31 cellular contexts compared by ENCODE assay signal in the genomic region with DNA sequence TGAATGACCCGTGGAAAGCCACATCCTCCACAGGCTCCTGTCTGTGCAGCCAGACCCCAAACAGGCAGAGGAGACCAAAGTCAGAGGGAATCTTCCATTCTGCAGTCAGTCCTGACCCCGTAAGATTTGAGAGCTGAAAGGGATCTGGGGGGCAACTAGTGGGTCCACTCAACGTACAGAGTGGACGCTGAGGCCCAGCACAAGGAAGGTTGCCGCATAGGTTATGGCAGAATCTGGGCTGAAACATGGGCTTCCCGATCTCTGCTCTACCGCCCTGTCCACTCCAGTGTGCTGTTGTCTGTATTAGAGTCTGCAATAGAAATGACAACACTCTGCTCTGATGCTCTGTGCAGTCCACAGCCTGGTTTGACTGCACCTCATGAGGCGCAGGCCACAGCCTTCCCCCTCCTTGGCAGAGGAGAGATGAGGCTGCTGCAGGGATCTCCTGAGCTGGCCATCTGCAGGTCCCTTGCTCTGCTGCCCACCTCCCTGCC. TPM values are rescaled to one million over a fixed set of nuclear protein-coding genes. Genes with fewer than 3 reads are reported as not detected.
DNase-seq lines count a peak whose midpoint lies in the region; ATAC-seq and TF ChIP-seq lines count a peak whose summit lies in the region.
"Had no signal": no experiment of that assay in that cellular context is flagged by ENCODE, and none has a peak within 500 bp of the region (broad histone marks: within the 10 kb centered on the region; RNA-seq: fewer than 3 reads in every experiment).

No MANE protein-coding gene starts in this region.

- H3K4me1 ChIP-seq in heart right ventricle (peaks cover 45 to 90% (median 81%) of the 10 kb centered on the region in 9 donors), upper lobe of left lung (peaks cover 64 to 80% (median 67%) of the 10 kb centered on the region in 4 donors)

- WGBS in heart right ventricle, 2 donors, result 94 to 95% methylated on average over 8 of the region's 8 CpGs
- 89 to 98% methylated on average over 7 to 8 of the region's 8 CpGs for WGBS in upper lobe of left lung, 2 donors

- ATAC-seq in heart right ventricle (no peak), left cardiac atrium (no peak), upper lobe of left lung (ENCODE audit: low FRiP score in 2 of 2) (no peak), HG03378 (IDR thresholded peaks at IDR 0.05; ENCODE audit: unreplicated experiment) (no peak)
- ATAC-seq in natural killer cell treated with Interleukin-12 subunit alpha and Interleukin-12 subunit beta and Interleukin-15 and Interleukin-18, amount 100 ng/mL, for 72 hours, result no peak
- ATAC-seq: activated naive CD4-positive, alpha-beta T cell treated with anti-CD3 and anti-CD28 coated beads, Interleukin-2, amount 50 U/mL, for 72 hours; K562 had no signal

- intact Hi-C loops in heart right ventricle (cut with DNase I) (loop anchor here in 4 of 10 donors (5.0 to 10.0 kb wide), 4 partner anchors 58 to 432 kb away; no protein-coding TSS in a partner anchor), left cardiac atrium (cut with DNase I) (no loop called here)

- peaks cover 0 to 67% (median 30%) of the 10 kb centered on the region in 9 donors for H3K36me3 ChIP-seq in heart right ventricle
- H3K36me3 ChIP-seq in upper lobe of left lung, result peaks cover 0 to 32% (median 13%) of the 10 kb centered on the region in 4 donors
- H3K36me3 ChIP-seq: prostate gland had no signal

- no peak for TF ChIP-seq POLR2A in upper lobe of left lung (IDR thresholded peaks at IDR 0.05)

- H3K9me3 ChIP-seq in heart right ventricle (no peaks in the 10 kb centered on the region), upper lobe of left lung (no peaks in the 10 kb centered on the region)
- H3K9me3 ChIP-seq: Peyer's patch, prostate gland, thyroid gland had no signal

- H3K27ac ChIP-seq in heart right ventricle (peak overlapping the region in 6 of 10 donors; percentile 57 to 99 (median 72)), caudate nucleus (ENCODE audit: low read depth, low read length) (peak overlapping the region; percentile 21), upper lobe of left lung (peak overlapping the region in 3 of 4 donors; percentile 52 to 92 (median 87))
- H3K27ac ChIP-seq: VCaP had no signal

- H3K27me3 Mint-ChIP-seq in natural killer cell treated with Interleukin-12 subunit alpha and Interleukin-12 subunit beta and Interleukin-15 and Interleukin-18, amount 100 ng/mL, for 72 hours, result no peaks in the 10 kb centered on the region

- H3K4me1 Mint-ChIP-seq in natural killer cell treated with Interleukin-12 subunit alpha and Interleukin-12 subunit beta and Interleukin-15 and Interleukin-18, amount 100 ng/mL, for 72 hours (ENCODE audit: low read depth in 2 of 2), result peaks cover 13 to 18% of the 10 kb centered on the region in 2 donors

- no peak for TF ChIP-seq EP300 in upper lobe of left lung (IDR thresholded peaks at IDR 0.05)

- no peaks in the 10 kb centered on the region for H3K36me3 Mint-ChIP-seq in natural killer cell treated with Interleukin-12 subunit alpha and Interleukin-12 subunit beta and Interleukin-15 and Interleukin-18, amount 100 ng/mL, for 72 hours
- H3K36me3 Mint-ChIP-seq: activated naive CD4-positive, alpha-beta T cell treated with anti-CD3 and anti-CD28 coated beads, Interleukin-2, amount 50 U/mL, for 72 hours had no signal

- H3K4me3 Mint-ChIP-seq in natural killer cell treated with Interleukin-12 subunit alpha and Interleukin-12 subunit beta and Interleukin-15 and Interleukin-18, amount 100 ng/mL, for 72 hours, result no peak overlapping the region

- no peaks in the 10 kb centered on the region for H3K9me3 Mint-ChIP-seq in natural killer cell treated with Interleukin-12 subunit alpha and Interleukin-12 subunit beta and Interleukin-15 and Interleukin-18, amount 100 ng/mL, for 72 hours
- H3K9me3 Mint-ChIP-seq: activated naive CD4-positive, alpha-beta T cell treated with anti-CD3 and anti-CD28 coated beads, Interleukin-2, amount 50 U/mL, for 72 hours; activated T-helper 2 cell treated with anti-CD3 and anti-CD28 coated beads, Interferon-gamma antibody, Interleukin-2, Interleukin-4, amounts not matched to agents 10 μg/mL and 5 μg/mL and 100 μg/mL, durations not matched to agents 14 hours and 24 hours and 36 hours had no signal

- TF ChIP-seq CTCF in heart right ventricle (IDR thresholded peaks at IDR 0.05) (no peak), upper lobe of left lung (IDR thresholded peaks at IDR 0.05) (no peak)

- H3K4me3 ChIP-seq in heart right ventricle (no peak overlapping the region), upper lobe of left lung (no peak overlapping the region)
- H3K4me3 ChIP-seq: K562, Peyer's patch, prostate gland, thyroid gland had no signal

- no peak overlapping the region for H3K27ac Mint-ChIP-seq in natural killer cell treated with Interleukin-12 subunit alpha and Interleukin-12 subunit beta and Interleukin-15 and Interleukin-18, amount 100 ng/mL, for 72 hours
- H3K27ac Mint-ChIP-seq: activated naive CD4-positive, alpha-beta T cell treated with anti-CD3 and anti-CD28 coated beads, Interleukin-2, amount 50 U/mL, for 72 hours; activated T-helper 2 cell treated with anti-CD3 and anti-CD28 coated beads, Interferon-gamma antibody, Interleukin-2, Interleukin-4, amounts not matched to agents 10 μg/mL and 5 μg/mL and 100 μg/mL, durations not matched to agents 14 hours and 24 hours and 36 hours had no signal

- DNase-seq in heart right ventricle (no peak), left cardiac atrium (no peak), caudate nucleus (lab: John Stamatoyannopoulos, UW) (no peak), mesenteric fat pad (ENCODE audit: low spot score) (peak; percentile 80), upper lobe of left lung (no peak), 8988T (no peak)
- no peak for DNase-seq in natural killer cell treated with Interleukin-12 subunit alpha and Interleukin-12 subunit beta and Interleukin-15 and Interleukin-18, amount 100 ng/mL, for 72 hours (ENCODE audit: low spot score)
- DNase-seq: ACHN; activated CD4-positive, alpha-beta T cell treated with anti-CD3 and anti-CD28 coated beads, Interleukin-2, amount 50 U/mL, for 4 hours; anterior cingulate cortex; C1 segment of cervical spinal cord; cerebellar nuclear complex; DMS79; GDM1; HCEC 1CT; mesenchymal stem cell; MM.1S; NCI-H1417 treated with DMSO at 0.1 percent for 48 hours; NCI-H2081 treated with DMSO at 0.1 percent for 48 hours; NCI-H345; Peyer's patch; SIG-M5; stimulated activated naive CD4-positive, alpha-beta T cell; T-helper 9 cell had no signal

- no peaks in the 10 kb centered on the region for H3K27me3 ChIP-seq in heart right ventricle
- H3K27me3 ChIP-seq in upper lobe of left lung, result no peaks in the 10 kb centered on the region
- H3K27me3 ChIP-seq: Peyer's patch, thyroid gland had no signal

RNA-seq across cellular contexts. Expression of a gene that starts 7.9 kb away (rescaled TPM):
- total RNA-seq in heart right ventricle (10 to 100 TPM; 11.0 to 17.2 (median 15.4) TPM), left cardiac atrium (10 to 100 TPM; 18.9 to 21.1 TPM), mesenteric fat pad (50.3 TPM), upper lobe of left lung (10 to 100 TPM in 4 of 6 donors, 1 to 10 TPM in 2; 8.4 to 26.9 (median 18.4) TPM)
- polyA plus RNA-seq in heart right ventricle, result 10 to 100 TPM; 16.2 to 16.3 TPM
- 10 to 100 TPM; 22.7 to 29.0 TPM for total RNA-seq in natural killer cell treated with Interleukin-12 subunit alpha and Interleukin-12 subunit beta and Interleukin-15 and Interleukin-18, amount 100 ng/mL, for 72 hours

RNA-seq across cellular contexts. Expression of a gene that starts 14.2 kb away (rescaled TPM):
- 100 to 1,000 TPM in 1 of 10 donors, 10 to 100 TPM in 9; 10.0 to 172 (median 23.8) TPM for total RNA-seq in heart right ventricle
- 10 to 100 TPM; 27.6 to 40.3 TPM for polyA plus RNA-seq in heart right ventricle
- 10 to 100 TPM; 36.7 to 49.2 TPM for total RNA-seq in left cardiac atrium
- total RNA-seq in mesenteric fat pad, result 566 TPM
- total RNA-seq in upper lobe of left lung, result 100 to 1,000 TPM in 3 of 6 donors, 10 to 100 TPM in 3; 42.0 to 405 (median 95.6) TPM
- under 1 TPM; 0.31 to 0.53 TPM for total RNA-seq in natural killer cell treated with Interleukin-12 subunit alpha and Interleukin-12 subunit beta and Interleukin-15 and Interleukin-18, amount 100 ng/mL, for 72 hours

RNA-seq across cellular contexts. Expression of a gene that starts 33.2 kb away (rescaled TPM):
- total RNA-seq in heart right ventricle, result 100 to 1,000 TPM in 2 of 10 donors, 10 to 100 TPM in 8; 73.3 to 120 (median 79.9) TPM
- polyA plus RNA-seq in heart right ventricle, result 10 to 100 TPM; 41.2 to 89.4 TPM
- total RNA-seq in left cardiac atrium, result 10 to 100 TPM; 48.9 to 71.5 TPM
- total RNA-seq in mesenteric fat pad, result 122 TPM
- 100 to 1,000 TPM in 1 of 6 donors, 10 to 100 TPM in 5; 23.4 to 194 (median 48.0) TPM for total RNA-seq in upper lobe of left lung
- 10 to 100 TPM in 1 of 2 donors, 1 to 10 TPM in 1; 9.3 to 44.9 TPM for total RNA-seq in natural killer cell treated with Interleukin-12 subunit alpha and Interleukin-12 subunit beta and Interleukin-15 and Interleukin-18, amount 100 ng/mL, for 72 hours

Comparison
In these comparisons a context has a peak if more than half of its experiments do, and no peak if none do; other contexts are left out.
1. H3K27ac ChIP-seq: peak in every context shown above with its lines; median percentile 87 in upper lobe of left lung; 72 in heart right ventricle; 21 in caudate nucleus.
2. RNA of a gene that starts 14.2 kb away (total RNA-seq): 566 TPM in mesenteric fat pad (single experiment), 42.0 to 405 TPM in upper lobe of left lung, 36.7 to 49.2 TPM in left cardiac atrium and 10.0 to 172 TPM in heart right ventricle; 0.31 to 0.53 TPM in natural killer cell treated with Interleukin-12 subunit alpha and Interleukin-12 subunit beta and Interleukin-15 and Interleukin-18, amount 100 ng/mL, for 72 hours; every median in the first group is over 4 times any median in the second.